ENCODE assay signal across 19 cellular contexts in the genomic region with DNA sequence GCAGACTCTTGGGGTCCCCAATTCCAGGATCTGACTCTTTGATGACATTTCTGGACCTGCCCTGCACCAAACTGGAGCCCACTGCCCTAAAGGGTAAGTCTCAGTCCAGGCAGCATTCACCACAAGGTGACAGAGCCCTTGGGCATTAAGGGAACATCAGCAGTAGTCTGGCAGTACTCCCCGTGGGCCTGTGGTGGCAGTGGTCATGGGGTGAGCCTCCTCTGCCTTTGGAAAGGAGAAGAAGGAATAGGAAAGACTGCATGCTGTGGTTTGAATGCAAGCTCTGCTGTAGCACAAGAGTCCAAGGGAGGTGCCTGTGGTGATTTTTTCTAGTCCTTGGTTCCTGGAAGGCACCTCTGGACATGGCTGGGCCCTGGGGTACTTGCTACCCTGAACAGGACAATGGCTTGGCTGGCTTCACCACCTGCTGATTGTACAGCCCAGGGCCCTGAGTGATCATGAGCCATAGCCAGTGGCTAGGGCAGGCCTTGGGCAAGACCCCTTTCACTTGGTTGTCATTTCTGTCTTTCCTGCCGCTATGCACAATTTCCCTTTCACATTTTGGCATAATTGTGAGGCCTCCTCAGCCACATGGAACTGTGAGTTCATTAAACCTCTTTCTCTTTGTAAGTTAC.
DNase-seq lines count a peak whose midpoint lies in the region; ATAC-seq, FAIRE-seq and TF ChIP-seq lines count a peak whose summit lies in the region.
"Had no signal": no experiment of that assay in that cellular context is flagged by ENCODE, and none has a peak within 500 bp of the region (broad histone marks: within the 10 kb centered on the region; RNA-seq: fewer than 3 reads in every experiment).

No MANE protein-coding gene starts in this region.

- no peaks in the 10 kb centered on the region for H3K9me2 ChIP-seq in HCT116 (ENCODE audit: insufficient read depth)

- no peak overlapping the region for H3K4me3 Mint-ChIP-seq in endodermal cell
- no peak overlapping the region for H3K4me3 Mint-ChIP-seq in activated naive CD8-positive, alpha-beta T cell treated with anti-CD3 and anti-CD28 coated beads, Interleukin-2, amount 50 U/mL, for 24 hours
- H3K4me3 Mint-ChIP-seq in CD4-positive, alpha-beta memory T cell, result no peak overlapping the region
- H3K4me3 Mint-ChIP-seq: CD8-positive, alpha-beta T cell had no signal

- H3K27me3 ChIP-seq in HCT116 (ENCODE audit: insufficient read depth, low read length) (no peaks in the 10 kb centered on the region), RWPE2 (ENCODE audit: insufficient read depth, poor library complexity, severe bottlenecking) (peaks cover 2% of the 10 kb centered on the region), endodermal cell (ENCODE audit: control insufficient read depth, insufficient read depth, low read length, poor library complexity, severe bottlenecking) (no peaks in the 10 kb centered on the region)
- H3K27me3 ChIP-seq in CD4-positive, alpha-beta memory T cell (ENCODE audit: insufficient read depth, low read length), result no peaks in the 10 kb centered on the region
- H3K27me3 ChIP-seq: BE2C had no signal

- H3K4me1 Mint-ChIP-seq in endodermal cell, result peaks cover 6% of the 10 kb centered on the region
- H3K4me1 Mint-ChIP-seq in activated naive CD8-positive, alpha-beta T cell treated with anti-CD3 and anti-CD28 coated beads, Interleukin-2, amount 50 U/mL, for 24 hours, result peaks cover 4% of the 10 kb centered on the region
- H3K4me1 Mint-ChIP-seq in CD4-positive, alpha-beta memory T cell, result no peaks in the 10 kb centered on the region

- WGBS in endodermal cell (ENCODE audit: insufficient coverage in 1 of 2, insufficient read length in 1 of 2), 2 experiments, result 93 to 100% methylated on average over 1 to 2 of the region's 2 CpGs

- no peaks in the 10 kb centered on the region for H3K36me3 ChIP-seq in HCT116 (ENCODE audit: control insufficient read depth in 1 of 2, insufficient read depth in 2 of 2, low read length in 2 of 2)
- no peaks in the 10 kb centered on the region for H3K36me3 ChIP-seq in RWPE2 (ENCODE audit: low read depth)
- H3K36me3 ChIP-seq in endodermal cell (ENCODE audit: control insufficient read depth, insufficient read depth, low read length), result no peaks in the 10 kb centered on the region
- H3K36me3 ChIP-seq in CD4-positive, alpha-beta memory T cell (ENCODE audit: insufficient read depth, low read length), result no peaks in the 10 kb centered on the region
- H3K36me3 ChIP-seq: BE2C had no signal

- DNase-seq in HCT116 (ENCODE audit: low read depth, low spot score) (no peak), RWPE2 (ENCODE audit: low spot score) (no peak), endodermal cell (peak; percentile 52), D721Med (ENCODE audit: insufficient read length, low spot score) (no peak)
- DNase-seq in stimulated activated naive CD8-positive, alpha-beta T cell treated with anti-CD3 and anti-CD28 coated beads, Interleukin-15, Interleukin-2, amounts not matched to agents 100 U/mL and 50 U/mL, for 24 hours, result no peak
- no peak for DNase-seq in activated naive CD8-positive, alpha-beta T cell treated with anti-CD3 and anti-CD28 coated beads, Interleukin-2, amount 50 U/mL, for 24 hours
- DNase-seq in CD4-positive, alpha-beta memory T cell, result no peak
- DNase-seq: BE2C; CD8-positive, alpha-beta T cell; DND-41; NCI-H1694 treated with DMSO at 0.1 percent for 48 hours; NCI-H2107; NCI-H510A treated with DMSO at 0.1 percent for 48 hours; NCI-H82; PC-3; Right ventricle myocardium superior had no signal

- no peak for TF ChIP-seq POLR2A in HCT116 (IDR thresholded peaks at IDR 0.05; ENCODE audit: borderline replicate concordance, extremely low read depth, insufficient read depth, insufficient read length)

- H3K27ac Mint-ChIP-seq in endodermal cell, result no peak overlapping the region
- H3K27ac Mint-ChIP-seq in activated naive CD8-positive, alpha-beta T cell treated with anti-CD3 and anti-CD28 coated beads, Interleukin-2, amount 50 U/mL, for 24 hours, result no peak overlapping the region
- H3K27ac Mint-ChIP-seq in CD4-positive, alpha-beta memory T cell, result no peak overlapping the region
- H3K27ac Mint-ChIP-seq: CD8-positive, alpha-beta T cell had no signal

- H3K9me3 Mint-ChIP-seq in endodermal cell, result no peaks in the 10 kb centered on the region
- peaks cover 16% of the 10 kb centered on the region for H3K9me3 Mint-ChIP-seq in activated naive CD8-positive, alpha-beta T cell treated with anti-CD3 and anti-CD28 coated beads, Interleukin-2, amount 50 U/mL, for 24 hours
- H3K9me3 Mint-ChIP-seq in CD4-positive, alpha-beta memory T cell, result peaks cover 0 to 12% (median 9%) of the 10 kb centered on the region in 8 donors

- RAD21 ChIA-PET in HCT116 (lab: Charles Lee; ENCODE audit: low non-redundant PET in 1 of 2, low total read pairs in 2 of 2, uncharacterized antibody in 2 of 2, unreplicated experiment in 2 of 2), result no interaction called here

- H2AFZ ChIP-seq in HCT116 (ENCODE audit: low read depth, low read length, poor library complexity, severe bottlenecking), result no peak overlapping the region

- CTCF ChIA-PET in HCT116 (lab: Charles Lee), result no interaction called here
- CTCF ChIA-PET in CD4-positive, alpha-beta memory T cell (lab: Charles Lee; ENCODE audit: partially characterized antibody), result no interaction called here

- intact Hi-C loops in HCT116 (cut with micrococcal nuclease), result no loop called here
- intact Hi-C loops in CD4-positive, alpha-beta memory T cell (cut with micrococcal nuclease), result no loop called here

- no TSS peak for BruUV-seq in HCT116 (replicated peaks; lab: Mats Ljungman, UMichigan)

- no peak for FAIRE-seq in D721Med (lab: Jason Lieb, UNC)
- FAIRE-seq: A204.1, K562 had no signal

- no peaks in the 10 kb centered on the region for H4K20me1 ChIP-seq in HCT116 (ENCODE audit: insufficient read depth)

- H3K4me1 ChIP-seq in HCT116 (ENCODE audit: control insufficient read depth in 1 of 2, insufficient read depth in 2 of 2, low read length in 2 of 2), result no peaks in the 10 kb centered on the region
- H3K4me1 ChIP-seq in RWPE2 (ENCODE audit: insufficient read depth, poor library complexity, severe bottlenecking), result no peaks in the 10 kb centered on the region
- H3K4me1 ChIP-seq in endodermal cell (ENCODE audit: control insufficient read depth, insufficient read depth, low read length), result no peaks in the 10 kb centered on the region
- no peaks in the 10 kb centered on the region for H3K4me1 ChIP-seq in CD4-positive, alpha-beta memory T cell (ENCODE audit: insufficient read depth, low read length)
- H3K4me1 ChIP-seq: BE2C had no signal

- TF ChIP-seq CTCF in HCT116 (IDR thresholded peaks at IDR 0.05 in 2 of 3, conservative IDR thresholded peaks at IDR 0.05 in 1 of 3; ENCODE audit: borderline replicate concordance in 1 of 3, insufficient read depth in 1 of 3, low read depth in 2 of 3, low read length in 2 of 3), result no peak
- TF ChIP-seq CTCF in RWPE2 (IDR thresholded peaks at IDR 0.05; ENCODE audit: poor library complexity, severe bottlenecking), result no peak
- TF ChIP-seq CTCF in endodermal cell (conservative IDR thresholded peaks at IDR 0.05), result peak; percentile 20
- TF ChIP-seq CTCF in D721Med (IDR thresholded peaks at IDR 0.05; ENCODE audit: insufficient read depth, missing control alignments), result no peak

- no peak overlapping the region for H3K4me3 ChIP-seq in HCT116 (replicated peaks in 1 of 2; ENCODE audit: low read depth in 1 of 2, low read length in 2 of 2)
- no peak overlapping the region for H3K4me3 ChIP-seq in RWPE2 (ENCODE audit: severe bottlenecking)
- no peak overlapping the region for H3K4me3 ChIP-seq in endodermal cell (ENCODE audit: low read length)
- H3K4me3 ChIP-seq in CD4-positive, alpha-beta memory T cell (ENCODE audit: low read length in 2 of 2), result no peak overlapping the region
- H3K4me3 ChIP-seq: K562 had no signal

- no peak overlapping the region for H3K4me2 ChIP-seq in HCT116 (ENCODE audit: low read length)

- TF ChIP-seq RAD21 in HCT116 (IDR thresholded peaks at IDR 0.05; ENCODE audit: low read depth), result no peak

- ATAC-seq in HCT116, result 0 out of 2 replicates have a peak, but pooled peaks have one; percentile 32
- ATAC-seq in RWPE2 (ENCODE audit: low read depth), result 0 out of 3 replicates have a peak, but pooled peaks have one; percentile 17
- ATAC-seq in stimulated activated naive CD8-positive, alpha-beta T cell treated with anti-CD3 and anti-CD28 coated beads, Interleukin-15, Interleukin-2, amounts not matched to agents 100 U/mL and 50 U/mL, for 24 hours, result peak; percentile 28
- ATAC-seq in activated naive CD8-positive, alpha-beta T cell treated with anti-CD3 and anti-CD28 coated beads, Interleukin-2, amount 50 U/mL, for 24 hours, result no peak
- no peak for ATAC-seq in HG03520 (IDR thresholded peaks at IDR 0.05; ENCODE audit: unreplicated experiment)
- ATAC-seq: CD8-positive, alpha-beta T cell; K562; PC-3 had no signal

- H3K79me2 ChIP-seq in HCT116 (ENCODE audit: insufficient read depth, low read length), result no peaks in the 10 kb centered on the region

- no peaks in the 10 kb centered on the region for H3K36me3 Mint-ChIP-seq in endodermal cell (ENCODE audit: low read depth)
- H3K36me3 Mint-ChIP-seq in activated naive CD8-positive, alpha-beta T cell treated with anti-CD3 and anti-CD28 coated beads, Interleukin-2, amount 50 U/mL, for 24 hours (ENCODE audit: low read depth), result no peaks in the 10 kb centered on the region
- no peaks in the 10 kb centered on the region for H3K36me3 Mint-ChIP-seq in CD4-positive, alpha-beta memory T cell
- H3K36me3 Mint-ChIP-seq: CD8-positive, alpha-beta T cell had no signal

- no peak overlapping the region for H3K27ac ChIP-seq in HCT116 (ENCODE audit: low read depth, low read length)
- H3K27ac ChIP-seq in RWPE2 (ENCODE audit: poor library complexity, severe bottlenecking), result no peak overlapping the region
- H3K27ac ChIP-seq in endodermal cell (ENCODE audit: low read depth, low read length), result no peak overlapping the region
- no peak overlapping the region for H3K27ac ChIP-seq in CD4-positive, alpha-beta memory T cell (ENCODE audit: low read depth, low read length)

- H3K27me3 Mint-ChIP-seq in endodermal cell (ENCODE audit: insufficient read depth), result no peaks in the 10 kb centered on the region
- H3K27me3 Mint-ChIP-seq in activated naive CD8-positive, alpha-beta T cell treated with anti-CD3 and anti-CD28 coated beads, Interleukin-2, amount 50 U/mL, for 24 hours, result peaks cover 3% of the 10 kb centered on the region
- H3K27me3 Mint-ChIP-seq in CD4-positive, alpha-beta memory T cell, result no peaks in the 10 kb centered on the region

- no peaks in the 10 kb centered on the region for H3K9me3 ChIP-seq in HCT116 (ENCODE audit: control insufficient read depth in 1 of 2, insufficient read depth in 1 of 2, low read depth in 1 of 2, low read length in 2 of 2)
- no peaks in the 10 kb centered on the region for H3K9me3 ChIP-seq in RWPE2 (ENCODE audit: severe bottlenecking)
- peaks cover 1% of the 10 kb centered on the region for H3K9me3 ChIP-seq in endodermal cell (ENCODE audit: control insufficient read depth, low read length)
- H3K9me3 ChIP-seq in CD4-positive, alpha-beta memory T cell (ENCODE audit: control insufficient read depth in 1 of 2, low read length in 2 of 2), result peaks cover 0 to 3% of the 10 kb centered on the region in 2 donors
- H3K9me3 ChIP-seq: BE2C had no signal

- POLR2A ChIA-PET in HCT116 (lab: Charles Lee), result no interaction called here
- POLR2A ChIA-PET in CD4-positive, alpha-beta memory T cell (lab: Charles Lee; ENCODE audit: partially characterized antibody), result no interaction called here

- H3K9ac ChIP-seq in HCT116 (ENCODE audit: low read length) (no peak overlapping the region), endodermal cell (ENCODE audit: extremely low read depth, low read length, poor library complexity, severe bottlenecking) (no peak overlapping the region)

Comparison
In these comparisons a context has a peak if more than half of its experiments do, and no peak if none do; other contexts are left out.
1. ATAC-seq: peak in HCT116 (single experiment), RWPE2 (single experiment) and stimulated activated naive CD8-positive, alpha-beta T cell treated with anti-CD3 and anti-CD28 coated beads, Interleukin-15, Interleukin-2, amounts not matched to agents 100 U/mL and 50 U/mL, for 24 hours (single experiment); none in activated naive CD8-positive, alpha-beta T cell treated with anti-CD3 and anti-CD28 coated beads, Interleukin-2, amount 50 U/mL, for 24 hours (single experiment) and HG03520 (single experiment).